Comparison of ENCODE assay signal across 8 cellular contexts in genomic region chr1:35269989-35270289, GRCh38. TPM values are rescaled to one million over a fixed set of nuclear protein-coding genes. Genes with fewer than 3 reads are reported as not detected.
DNase-seq lines count a peak whose midpoint lies in the region; ATAC-seq and TF ChIP-seq lines count a peak whose summit lies in the region.

No MANE protein-coding gene starts in this region.

- H2AK5ac ChIP-seq in trophoblast cell (ENCODE audit: low read length), result no peak overlapping the region

- no peak overlapping the region for H3K18ac ChIP-seq in trophoblast cell (ENCODE audit: low read length)

- H2BK5ac ChIP-seq in trophoblast cell (ENCODE audit: low read depth, low read length, poor library complexity), result no peak overlapping the region

- H3K4me3 ChIP-seq in OCI-LY7 (ENCODE audit: low read depth, low read length, poor library complexity, severe bottlenecking) (peak overlapping the region; percentile 98), epithelial cell of esophagus (ENCODE audit: low read length) (peak overlapping the region; percentile 79), trophoblast cell (ENCODE audit: low read depth, low read length) (no peak overlapping the region)

- no peak overlapping the region for H4K91ac ChIP-seq in trophoblast cell (ENCODE audit: low read depth, low read length)

- H3K9ac ChIP-seq in ES-I3 (ENCODE audit: low read depth, low read length) (peak overlapping the region; percentile 93), trophoblast cell (ENCODE audit: low read length) (no peak overlapping the region)

- H3K23ac ChIP-seq in trophoblast cell (ENCODE audit: low read length), result no peak overlapping the region

- peaks cover 10% of the 10 kb centered on the region for H3K79me1 ChIP-seq in trophoblast cell (ENCODE audit: low read length)

- BruUV-seq in OCI-LY7 (replicated peaks; lab: Mats Ljungman, UMichigan), result TSS peak; percentile 59

- H3K36me3 ChIP-seq in ES-I3 (ENCODE audit: insufficient read depth, low read length) (no peaks in the 10 kb centered on the region), OCI-LY7 (ENCODE audit: insufficient read depth, low read length) (peaks cover 22% of the 10 kb centered on the region), trophoblast cell (ENCODE audit: control insufficient read depth in 1 of 2, insufficient read depth in 2 of 2, low read length in 2 of 2) (peaks cover 0 to 3% of the 10 kb centered on the region in 2 experiments)

- H2BK12ac ChIP-seq in trophoblast cell (ENCODE audit: low read length), result no peak overlapping the region

- H3K27me3 ChIP-seq in trophoblast cell (ENCODE audit: insufficient read depth, low read length), result no peaks in the 10 kb centered on the region

- intact Hi-C loops in OCI-LY7 (cut with micrococcal nuclease; ENCODE audit: unreplicated experiment), result loop anchor here (2.0 to 10.0 kb wide), 2 partner anchors 77 to 405 kb away; partner anchors contain the start of gene SFPQ

- CTCF ChIA-PET in OCI-LY7 (lab: Charles Lee; ENCODE audit: unreplicated experiment), result no interaction called here

- H3K27ac ChIP-seq in OCI-LY7 (ENCODE audit: low read depth, low read length, poor library complexity, severe bottlenecking) (no peak overlapping the region), trophoblast cell (ENCODE audit: low read depth, low read length) (no peak overlapping the region)

- no CpG with 5 or more reads among the region's 2 CpGs for WGBS in trophoblast cell (ENCODE audit: extremely low coverage, insufficient coverage, insufficient read length)

- no peak for ATAC-seq in GM18909 (IDR thresholded peaks at IDR 0.05; ENCODE audit: poor library complexity, unreplicated experiment)

- peaks cover 11% of the 10 kb centered on the region for H3K4me1 ChIP-seq in ES-I3 (ENCODE audit: insufficient read depth, low read length)
- peaks cover 21% of the 10 kb centered on the region for H3K4me1 ChIP-seq in OCI-LY7 (ENCODE audit: insufficient read depth, low read length, poor library complexity, severe bottlenecking)
- peaks cover 4 to 9% of the 10 kb centered on the region in 2 experiments for H3K4me1 ChIP-seq in trophoblast cell (ENCODE audit: control insufficient read depth in 1 of 2, insufficient read depth in 2 of 2, low read length in 2 of 2)

- H4K20me1 ChIP-seq in OCI-LY7 (ENCODE audit: insufficient read depth, low read length), result no peaks in the 10 kb centered on the region

- no peak overlapping the region for H2AFZ ChIP-seq in OCI-LY7 (ENCODE audit: low read length)
- no peak overlapping the region for H2AFZ ChIP-seq in trophoblast cell (ENCODE audit: insufficient read depth, low read length, poor library complexity)

- TF ChIP-seq CTCF in OCI-LY7 (conservative IDR thresholded peaks at IDR 0.05; ENCODE audit: low read length) (no peak), epithelial cell of esophagus (IDR thresholded peaks at IDR 0.05; ENCODE audit: insufficient read depth, low read depth, low read length, missing control alignments) (no peak)

- no peak overlapping the region for H4K12ac ChIP-seq in trophoblast cell (ENCODE audit: low read depth, low read length)

- no peaks in the 10 kb centered on the region; the same call in 1 of the 2 replicates for H3K9me2 ChIP-seq in OCI-LY7 (ENCODE audit: insufficient read depth, low read length)

- H2BK120ac ChIP-seq in trophoblast cell (ENCODE audit: insufficient read depth, low read length, poor library complexity), result no peak overlapping the region

- peak overlapping the region; percentile 99 for H3K4me2 ChIP-seq in OCI-LY7 (ENCODE audit: low read length)
- H3K4me2 ChIP-seq in trophoblast cell (ENCODE audit: low read length), result peak overlapping the region; percentile 99

- DNase-seq in OCI-LY7 (ENCODE audit: low spot score), result no peak
- DNase-seq in epithelial cell of esophagus (ENCODE audit: low read depth), result no peak
- no peak for DNase-seq in trophoblast cell
- no peak for DNase-seq in AG08395 (ENCODE audit: low spot score)
- no peak for DNase-seq in NCI-H1092 treated with DMSO at 0.1 percent for 48 hours (lab: John Stamatoyannopoulos, UW)
- DNase-seq in NCI-H146 (lab: John Stamatoyannopoulos, UW), result no peak

- no peak overlapping the region for H4K8ac ChIP-seq in trophoblast cell (ENCODE audit: low read depth, low read length)

- H3K4ac ChIP-seq in trophoblast cell (ENCODE audit: low read depth, low read length), result peak overlapping the region; percentile 36

- peaks cover 62% of the 10 kb centered on the region for H3K79me2 ChIP-seq in OCI-LY7 (ENCODE audit: insufficient read depth, low read depth, low read length)
- H3K79me2 ChIP-seq in trophoblast cell (ENCODE audit: control insufficient read depth, insufficient read depth, low read length, poor library complexity), result peaks cover 9% of the 10 kb centered on the region

- H3K14ac ChIP-seq in trophoblast cell (ENCODE audit: low read length), result no peak overlapping the region

- H3K9me3 ChIP-seq in ES-I3 (ENCODE audit: control insufficient read depth, insufficient read depth, low read length), result no peaks in the 10 kb centered on the region
- no peaks in the 10 kb centered on the region for H3K9me3 ChIP-seq in OCI-LY7 (ENCODE audit: low read length)
- H3K9me3 ChIP-seq in trophoblast cell (ENCODE audit: insufficient read depth, low read depth, low read length), result no peaks in the 10 kb centered on the region

- POLR2A ChIA-PET in OCI-LY7 (lab: Charles Lee), result interaction anchor here (0.6 kb wide), 1 partner anchor 8 kb away, joined by 4 read pairs; no protein-coding TSS in a partner anchor

RNA-seq across cellular contexts. Expression of gene ZMYM4, which starts 1.4 kb away (rescaled TPM):
- total RNA-seq in OCI-LY7 (2014; rRNA removed; shearing (Covaris generic)), result 21.1 and 24.3 TPM in 2 replicates
- total RNA-seq in OCI-LY7 (2022), result 43.8 and 54.3 TPM in 2 replicates
- polyA plus RNA-seq in trophoblast cell (2013), result 18.6 and 20.9 TPM in 2 replicates
